Comparison of ENCODE assay signal across 7 cellular contexts in the genomic region with DNA sequence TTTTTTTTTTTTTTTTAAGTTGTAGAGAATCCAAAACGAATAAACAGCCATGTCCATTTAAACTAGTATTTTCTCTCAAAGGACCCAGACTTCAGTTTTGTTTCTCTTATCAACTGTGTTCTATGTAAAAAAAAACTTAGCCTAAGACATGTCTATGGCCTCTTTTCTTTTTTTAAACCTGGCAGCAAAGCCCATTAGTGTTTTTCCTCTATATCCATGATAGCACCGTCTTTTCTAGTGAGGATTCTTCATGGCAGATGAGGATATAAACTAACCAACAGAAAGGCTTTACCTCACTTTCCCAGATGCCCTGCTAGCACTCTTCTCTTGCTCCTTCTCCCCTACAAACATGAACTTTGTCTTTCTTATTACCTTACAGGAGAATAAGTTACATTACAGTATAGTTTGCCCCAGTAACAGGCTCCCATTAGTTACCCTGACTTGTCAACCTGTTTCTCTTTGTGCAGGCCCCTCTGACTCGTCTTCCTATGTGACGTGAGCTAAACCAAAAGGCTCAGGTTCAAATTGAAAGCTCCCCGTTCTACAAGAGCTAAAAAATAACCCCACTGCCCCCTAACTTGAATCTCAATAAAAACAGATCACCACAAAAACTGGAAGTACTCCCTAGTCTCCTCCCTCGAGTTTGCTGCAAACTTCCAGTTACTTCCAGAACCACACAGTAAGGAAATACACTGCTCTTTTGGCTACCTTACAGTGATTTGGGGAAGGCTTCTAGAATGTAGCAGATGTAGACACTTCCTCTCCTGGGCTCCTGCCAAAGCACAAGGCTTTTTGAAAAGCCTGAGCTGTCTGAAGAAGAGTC. TPM values are rescaled to one million over a fixed set of nuclear protein-coding genes. Genes with fewer than 3 reads are reported as not detected.
DNase-seq lines count a peak whose midpoint lies in the region; ATAC-seq and TF ChIP-seq lines count a peak whose summit lies in the region.

No MANE protein-coding gene starts in this region.

- H2AK5ac ChIP-seq in H9 (ENCODE audit: insufficient read length, low read length): no peak overlapping the region

- no peaks in the 10 kb centered on the region for H3K23me2 ChIP-seq in H9 (ENCODE audit: insufficient read length, low read depth, low read length, poor library complexity, severe bottlenecking)

- no peak overlapping the region for H3K56ac ChIP-seq in H9 (ENCODE audit: insufficient read length, low read depth, low read length)

- ATAC-seq in sciatic nerve (peak; percentile 92), GM21619 (IDR thresholded peaks at IDR 0.05; ENCODE audit: unreplicated experiment) (no peak)

- CTCF ChIA-PET in activated CD4-positive, alpha-beta memory T cell treated with anti-CD3 and anti-CD28 coated beads, Interleukin-2, amount 10 ng/mL, durations not matched to agents 7 days and 5 days (lab: Charles Lee): interaction anchor here (0.5 to 3.6 kb wide), 4 partner anchors 15 to 211 kb away, joined by 3 to 34 read pairs (median 8); partner anchors contain the start of gene P4HA1
- CTCF ChIA-PET in GM10248 (lab: Yijun Ruan, JAX): interaction anchor here (1.0 to 4.5 kb wide), 7 partner anchors 13 to 82 kb away, joined by 4 to 15 read pairs (median 4); partner anchors contain the start of gene P4HA1

- POLR2A ChIA-PET in activated CD4-positive, alpha-beta memory T cell treated with anti-CD3 and anti-CD28 coated beads, Interleukin-2, amount 10 ng/mL, durations not matched to agents 7 days and 5 days (lab: Charles Lee): interaction anchor here (0.9 kb wide), 1 partner anchor 168 kb away, joined by 4 read pairs; no protein-coding TSS in a partner anchor
- POLR2A ChIA-PET in GM10248 (lab: Yijun Ruan, JAX): interaction anchor here (1.1 to 2.1 kb wide), 3 partner anchors 18 to 20 kb away, joined by 6 to 11 read pairs (median 9); partner anchors contain the start of gene P4HA1

- TF ChIP-seq CTCF in H9 (conservative IDR thresholded peaks at IDR 0.05): no peak
- no peak for TF ChIP-seq CTCF in cardiac muscle cell (IDR thresholded peaks at IDR 0.05; ENCODE audit: low read depth, low read length)
- no peak for TF ChIP-seq CTCF in GM10248 (IDR thresholded peaks at IDR 0.05; ENCODE audit: control extremely low read depth, extremely low read depth, low read depth, missing control alignments)

- H4K8ac ChIP-seq in H9 (replicated peaks; ENCODE audit: insufficient read length, low read depth, low read length): no peak overlapping the region

- no peaks in the 10 kb centered on the region for H3K9me3 Mint-ChIP-seq in H9
- no peaks in the 10 kb centered on the region for H3K9me3 Mint-ChIP-seq in activated CD4-positive, alpha-beta memory T cell treated with anti-CD3 and anti-CD28 coated beads, Interleukin-2, amount 10 ng/mL, durations not matched to agents 7 days and 5 days

- H3K79me1 ChIP-seq in H9 (ENCODE audit: insufficient read depth, low read depth, low read length, poor library complexity, severe bottlenecking): peaks cover 4% of the 10 kb centered on the region

- no peak overlapping the region for H3K4ac ChIP-seq in H9 (ENCODE audit: low read depth, low read length)

- peaks cover 0 to 3% of the 10 kb centered on the region in 2 experiments; a peak in 1 of 4 replicates for H3K4me1 Mint-ChIP-seq in H9
- peaks cover 17% of the 10 kb centered on the region for H3K4me1 Mint-ChIP-seq in activated CD4-positive, alpha-beta memory T cell treated with anti-CD3 and anti-CD28 coated beads, Interleukin-2, amount 10 ng/mL, durations not matched to agents 7 days and 5 days

- intact Hi-C loops in sciatic nerve (cut with DNase I): no loop called here

- no peak overlapping the region for H3K27ac ChIP-seq in H9 (ENCODE audit: insufficient read length, low read depth, low read length)
- peak overlapping the region; percentile 84 for H3K27ac ChIP-seq in cardiac muscle cell

- H2BK15ac ChIP-seq in H9 (ENCODE audit: low read depth, low read length): no peak overlapping the region

- no peak overlapping the region for H3K4me3 ChIP-seq in cardiac muscle cell

- no CpG with 5 or more reads among the region's 6 CpGs for WGBS in H9 (ENCODE audit: extremely low coverage, insufficient read length, low lambda C conversion rate)

- no peak overlapping the region for H3T11ph ChIP-seq in H9 (ENCODE audit: low read length)

- H2AFZ ChIP-seq in H9 (ENCODE audit: low read length): no peak overlapping the region

- DNase-seq in H9 (no peak), cardiac muscle cell (ENCODE audit: low read depth in 1 of 2, low spot score in 1 of 2) (peak in 1 of 2 donors; percentile 93), sciatic nerve (ENCODE audit: low spot score) (peak; percentile 80), NCI-H1436 (lab: John Stamatoyannopoulos, UW) (no peak), GM10248 (ENCODE audit: extremely low spot score) (no peak)
- no peak for DNase-seq in activated CD4-positive, alpha-beta memory T cell treated with anti-CD3 and anti-CD28 coated beads, Interleukin-2, amount 10 ng/mL, durations not matched to agents 7 days and 5 days

- H3K4me3 Mint-ChIP-seq in H9: no peak overlapping the region
- no peak overlapping the region for H3K4me3 Mint-ChIP-seq in activated CD4-positive, alpha-beta memory T cell treated with anti-CD3 and anti-CD28 coated beads, Interleukin-2, amount 10 ng/mL, durations not matched to agents 7 days and 5 days

- no peaks in the 10 kb centered on the region; the same call in 1 of the 2 replicates for H3K79me2 ChIP-seq in H9 (ENCODE audit: insufficient read depth, low read length)

- H2BK120ac ChIP-seq in H9 (ENCODE audit: low read depth, low read length, poor library complexity, severe bottlenecking): no peak overlapping the region

- H3K9me3 ChIP-seq in H9 (ENCODE audit: control insufficient read depth, low read depth, low read length) (no peaks in the 10 kb centered on the region), cardiac muscle cell (ENCODE audit: low read depth) (no peaks in the 10 kb centered on the region)

- no peak overlapping the region for H3K9ac ChIP-seq in H9 (ENCODE audit: extremely low read depth, insufficient read length, low read length)

- no peak overlapping the region for H2BK12ac ChIP-seq in H9 (ENCODE audit: insufficient read length, low read depth, low read length)

- no peaks in the 10 kb centered on the region; the same call in 1 of the 2 replicates for H3K4me1 ChIP-seq in H9 (ENCODE audit: insufficient read depth, low read length)
- H3K4me1 ChIP-seq in cardiac muscle cell (ENCODE audit: low read depth): peaks cover 12% of the 10 kb centered on the region

- H3K18ac ChIP-seq in H9 (ENCODE audit: insufficient read length, low read depth, low read length): no peak overlapping the region

- H3K36me3 Mint-ChIP-seq in H9 (ENCODE audit: insufficient read depth in 1 of 3, low read depth in 3 of 3): peaks cover 6 to 20% (median 19%) of the 10 kb centered on the region in 3 experiments; a peak in 6 of 7 replicates
- peaks cover 29% of the 10 kb centered on the region for H3K36me3 Mint-ChIP-seq in activated CD4-positive, alpha-beta memory T cell treated with anti-CD3 and anti-CD28 coated beads, Interleukin-2, amount 10 ng/mL, durations not matched to agents 7 days and 5 days (ENCODE audit: low read depth)

- no peaks in the 10 kb centered on the region for H4K20me1 ChIP-seq in H9 (ENCODE audit: control insufficient read depth, insufficient read depth, insufficient read length)

- peak overlapping the region in 2 of 3 experiments; percentile 50 to 70; a peak in 5 of 7 replicates for H3K27ac Mint-ChIP-seq in H9
- peak overlapping the region; percentile 79 for H3K27ac Mint-ChIP-seq in activated CD4-positive, alpha-beta memory T cell treated with anti-CD3 and anti-CD28 coated beads, Interleukin-2, amount 10 ng/mL, durations not matched to agents 7 days and 5 days

- H4K5ac ChIP-seq in H9 (ENCODE audit: insufficient read length, low read depth, low read length): no peak overlapping the region

- no peak overlapping the region for H4K91ac ChIP-seq in H9 (ENCODE audit: insufficient read length, low read depth, low read length)

- H3K27me3 ChIP-seq in H9 (ENCODE audit: insufficient read depth, low read length) (no peaks in the 10 kb centered on the region), cardiac muscle cell (no peaks in the 10 kb centered on the region)

- no peak overlapping the region for H2BK20ac ChIP-seq in H9 (ENCODE audit: low read depth, low read length, poor library complexity, severe bottlenecking)

- no peak overlapping the region for H3K14ac ChIP-seq in H9 (ENCODE audit: insufficient read depth, low read length)

- H3K27me3 Mint-ChIP-seq in H9 (ENCODE audit: low read depth): no peaks in the 10 kb centered on the region
- H3K27me3 Mint-ChIP-seq in activated CD4-positive, alpha-beta memory T cell treated with anti-CD3 and anti-CD28 coated beads, Interleukin-2, amount 10 ng/mL, durations not matched to agents 7 days and 5 days: no peaks in the 10 kb centered on the region

- H3K36me3 ChIP-seq in cardiac muscle cell: peaks cover 27% of the 10 kb centered on the region

- no peak overlapping the region for H2BK5ac ChIP-seq in H9 (ENCODE audit: insufficient read length, low read length)

- no peak overlapping the region for H3K23ac ChIP-seq in H9 (ENCODE audit: insufficient read length, low read depth, low read length)

- no peak overlapping the region for H3K4me2 ChIP-seq in H9 (ENCODE audit: insufficient read depth, insufficient read length, low read length)

RNA-seq across cellular contexts. Expression of gene P4HA1, which starts 20.1 kb away (rescaled TPM):
- total RNA-seq in H9 (2021) (47.8 and 48.6 TPM in 2 replicates), cardiac muscle cell (92.0 and 103 TPM in 2 replicates), sciatic nerve (51.8 TPM)
- 10 to 100 TPM; 48.1 to 49.2 TPM for total RNA-seq in activated CD4-positive, alpha-beta memory T cell treated with anti-CD3 and anti-CD28 coated beads, Interleukin-2, amount 10 ng/mL, durations not matched to agents 7 days and 5 days
- polyA plus RNA-seq in cardiac muscle cell: 172 and 174 TPM in 2 replicates

RNA-seq across cellular contexts. Expression of gene NUDT13, which starts 33.7 kb away (rescaled TPM):
- total RNA-seq in H9 (2021) (1.5 and 1.6 TPM in 2 replicates), cardiac muscle cell (1.5 and 2.1 TPM in 2 replicates), sciatic nerve (2.2 TPM)
- total RNA-seq in activated CD4-positive, alpha-beta memory T cell treated with anti-CD3 and anti-CD28 coated beads, Interleukin-2, amount 10 ng/mL, durations not matched to agents 7 days and 5 days: 1 to 10 TPM; 1.5 to 1.6 TPM
- polyA plus RNA-seq in cardiac muscle cell: 1.7 and 3.1 TPM in 2 replicates
